In the genomic region with DNA sequence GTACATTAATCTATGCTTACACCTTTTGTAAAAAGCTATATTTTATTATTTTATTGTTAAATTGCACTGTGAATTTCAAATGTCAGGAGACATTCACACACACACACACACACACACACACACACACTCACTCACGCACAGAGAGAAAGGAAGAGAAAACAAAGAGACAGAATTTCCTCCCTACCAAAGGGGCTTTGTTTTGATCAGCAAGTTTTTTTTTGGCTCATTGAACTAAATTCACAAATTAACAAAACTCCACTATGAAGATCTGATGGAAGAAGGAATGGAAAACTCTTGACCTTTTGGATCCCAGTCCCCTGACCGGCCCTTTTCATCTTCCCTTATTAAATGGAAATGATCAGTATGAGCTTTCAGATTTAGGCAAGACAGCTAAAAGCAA, we compare ENCODE assay signal across 32 cellular contexts.
"Had no signal": no experiment of that assay in that cellular context is flagged by ENCODE, and none has a peak within 500 bp of the region (broad histone marks: within the 10 kb centered on the region; RNA-seq: fewer than 3 reads in every experiment).

No MANE protein-coding gene starts in this region.

- H3K4me1 Mint-ChIP-seq: activated naive CD8-positive, alpha-beta T cell treated with anti-CD3 and anti-CD28 coated beads for 36 hours; T-helper 17 cell had no signal

- H3K36me3 Mint-ChIP-seq: activated CD4-positive, alpha-beta memory T cell treated with anti-CD3 and anti-CD28 coated beads for 36 hours; activated naive CD8-positive, alpha-beta T cell treated with anti-CD3 and anti-CD28 coated beads for 36 hours; natural killer cell treated with Interleukin-12 subunit alpha and Interleukin-12 subunit beta and Interleukin-15 and Interleukin-18, amount 100 ng/mL, for 72 hours had no signal

- H3K27ac Mint-ChIP-seq: activated CD4-positive, alpha-beta memory T cell treated with anti-CD3 and anti-CD28 coated beads for 36 hours; activated naive CD4-positive, alpha-beta T cell treated with anti-CD3 and anti-CD28 coated beads for 36 hours; activated naive CD8-positive, alpha-beta T cell treated with anti-CD3 and anti-CD28 coated beads for 36 hours; activated T-helper 1 cell treated with anti-CD3 and anti-CD28 coated beads, Interleukin-12 subunit alpha, Interleukin-12 subunit beta, Interleukin-2, Interleukin-4 antibody, amounts not matched to agents 30 ng/mL and 10 ng/mL and 1 ng/mL, durations not matched to agents 14 hours and 24 hours and 36 hours; effector memory CD8-positive, alpha-beta T cell; natural killer cell treated with Interleukin-12 subunit alpha and Interleukin-12 subunit beta and Interleukin-15 and Interleukin-18, amount 100 ng/mL, for 72 hours; T-helper 17 cell had no signal

- H3K9me3 Mint-ChIP-seq: activated CD4-positive, alpha-beta memory T cell treated with anti-CD3 and anti-CD28 coated beads for 36 hours; activated naive CD4-positive, alpha-beta T cell treated with anti-CD3 and anti-CD28 coated beads for 36 hours; activated naive CD8-positive, alpha-beta T cell treated with anti-CD3 and anti-CD28 coated beads for 36 hours; activated T-helper 1 cell treated with anti-CD3 and anti-CD28 coated beads, Interleukin-12 subunit alpha, Interleukin-12 subunit beta, Interleukin-2, Interleukin-4 antibody, amounts not matched to agents 30 ng/mL and 10 ng/mL and 1 ng/mL, durations not matched to agents 14 hours and 24 hours and 36 hours; effector memory CD8-positive, alpha-beta T cell; natural killer cell treated with Interleukin-12 subunit alpha and Interleukin-12 subunit beta and Interleukin-15 and Interleukin-18, amount 100 ng/mL, for 72 hours had no signal

- ATAC-seq: activated CD4-positive, CD25-positive, alpha-beta regulatory T cell treated with anti-CD3 and anti-CD28 coated beads, Interleukin-2, amount 50 U/mL, for 24 hours; body of pancreas; effector memory CD8-positive, alpha-beta T cell; lower lobe of right lung; mucosa of descending colon; natural killer cell treated with Interleukin-12 subunit alpha and Interleukin-12 subunit beta and Interleukin-15 and Interleukin-18, amount 100 ng/mL, for 72 hours; pancreas; psoas muscle; T-helper 17 cell had no signal

- H3K27me3 Mint-ChIP-seq: activated CD4-positive, alpha-beta memory T cell treated with anti-CD3 and anti-CD28 coated beads for 36 hours; activated naive CD8-positive, alpha-beta T cell treated with anti-CD3 and anti-CD28 coated beads for 36 hours; effector memory CD8-positive, alpha-beta T cell had no signal

- H3K4me3 ChIP-seq: adrenal gland, body of pancreas, cardiac muscle cell, colonic mucosa, esophagus muscularis mucosa, lower lobe of right lung, mucosa of descending colon, pancreas, psoas muscle, right atrium auricular region, transverse colon had no signal

- H3K4me3 Mint-ChIP-seq: activated CD4-positive, alpha-beta memory T cell treated with anti-CD3 and anti-CD28 coated beads for 36 hours; activated naive CD4-positive, alpha-beta T cell treated with anti-CD3 and anti-CD28 coated beads for 36 hours; activated naive CD8-positive, alpha-beta T cell treated with anti-CD3 and anti-CD28 coated beads for 36 hours; activated T-helper 1 cell treated with anti-CD3 and anti-CD28 coated beads, Interleukin-12 subunit alpha, Interleukin-12 subunit beta, Interleukin-2, Interleukin-4 antibody, amounts not matched to agents 30 ng/mL and 10 ng/mL and 1 ng/mL, durations not matched to agents 14 hours and 24 hours and 36 hours; effector memory CD8-positive, alpha-beta T cell; natural killer cell treated with Interleukin-12 subunit alpha and Interleukin-12 subunit beta and Interleukin-15 and Interleukin-18, amount 100 ng/mL, for 72 hours; T-helper 17 cell had no signal

- DNase-seq: activated CD4-positive, alpha-beta memory T cell treated with anti-CD3 and anti-CD28 coated beads for 36 hours; activated CD4-positive, alpha-beta T cell treated with anti-CD3 and anti-CD28 coated beads for 48 hours; activated CD8-positive, alpha-beta memory T cell treated with anti-CD3 and anti-CD28 coated beads, Interleukin-2, amount 50 U/mL, for 4 hours; activated effector memory CD4-positive, alpha-beta T cell treated with anti-CD3 and anti-CD28 coated beads, Interleukin-2, amount 50 U/mL, for 16 hours; activated naive CD4-positive, alpha-beta T cell treated with anti-CD3 and anti-CD28 coated beads for 36 hours; activated naive CD8-positive, alpha-beta T cell treated with anti-CD3 and anti-CD28 coated beads for 36 hours; activated T-cell treated with anti-CD3 and anti-CD28 coated beads, Interleukin-2, amount 50 U/mL, for 1 hour; adrenal gland; aorta; body of pancreas; cerebellar nuclear complex; colonic mucosa; effector memory CD8-positive, alpha-beta T cell; hypothalamus; lower lobe of right lung; mucosa of descending colon; nucleus accumbens; pancreas; psoas muscle; stimulated activated CD4-positive, alpha-beta T cell treated with anti-CD3 and anti-CD28 coated beads, Interleukin-15, amount 100 ng/mL, for 24 hours; stimulated activated CD4-positive, alpha-beta T cell treated with anti-CD3 and anti-CD28 coated beads, Interleukin-2, amount 100 ng/mL, for 24 hours; stimulated activated naive CD4-positive, alpha-beta T cell; T-helper 17 cell; T1000; transverse colon; WERI-Rb-1 had no signal
